8 cellular contexts compared by ENCODE assay signal in genomic region chr1:45359882-45360513, GRCh38. TPM values are rescaled to one million over a fixed set of nuclear protein-coding genes. Genes with fewer than 3 reads are reported as not detected.
DNase-seq lines count a peak whose midpoint lies in the region; ATAC-seq, FAIRE-seq and TF ChIP-seq lines count a peak whose summit lies in the region.

No MANE protein-coding gene starts in this region.

- H3K9me3 ChIP-seq in mucosa of descending colon (no peaks in the 10 kb centered on the region), stomach smooth muscle (ENCODE audit: control insufficient read depth in 2 of 2, low read length in 2 of 2) (no peaks in the 10 kb centered on the region)

- H3K4me3 ChIP-seq in mucosa of descending colon, result no peak overlapping the region
- H3K4me3 ChIP-seq in stomach smooth muscle (ENCODE audit: low read length in 2 of 2), result peak overlapping the region; percentile 44 to 59

- H3K36me3 ChIP-seq in mucosa of descending colon (ENCODE audit: low read depth), result no peaks in the 10 kb centered on the region
- H3K36me3 ChIP-seq in stomach smooth muscle (ENCODE audit: control insufficient read depth in 2 of 2, insufficient read depth in 2 of 2, low read length in 2 of 2), result no peaks in the 10 kb centered on the region

- no peaks in the 10 kb centered on the region for H3K27me3 ChIP-seq in stomach smooth muscle (ENCODE audit: control insufficient read depth in 1 of 2, insufficient read depth in 2 of 2, low read length in 2 of 2)

- H3K27ac ChIP-seq in stomach smooth muscle (ENCODE audit: low read length), result peak overlapping the region; percentile 33

- intact Hi-C loops in mucosa of descending colon (cut with DNase I, micrococcal nuclease), result loop anchor here (2.0 to 10.0 kb wide), 2 partner anchors 131 to 215 kb away; partner anchors contain the start of gene TESK2 (in 1 of the 2)

- peak; percentile 68 for DNase-seq in activated CD8-positive, alpha-beta memory T cell treated with anti-CD3 and anti-CD28 coated beads for 24 hours
- no peak for DNase-seq in activated CD8-positive, alpha-beta memory T cell treated with anti-CD3 and anti-CD28 coated beads, Interleukin-2, amount 50 U/mL, for 48 hours
- DNase-seq in NCI-H2107 treated with DMSO at 0.1 percent for 48 hours (lab: John Stamatoyannopoulos, UW; ENCODE audit: unreplicated experiment), result peak; percentile 62
- peak; percentile 39 to 51 for DNase-seq in activated CD4-positive, alpha-beta T cell treated with anti-CD3 and anti-CD28 coated beads for 4 hours
- DNase-seq in mucosa of descending colon, result peak in 2 of 3 donors; percentile 61 to 90

- peak overlapping the region in 1 of 2 donors; percentile 43 for H3K9ac ChIP-seq in stomach smooth muscle (ENCODE audit: low read length in 2 of 2)

- H3K4me1 ChIP-seq in mucosa of descending colon (ENCODE audit: low read depth) (peaks cover 18% of the 10 kb centered on the region), stomach smooth muscle (ENCODE audit: control insufficient read depth, insufficient read depth, low read length) (peaks cover 11% of the 10 kb centered on the region)

- TF ChIP-seq CTCF in mucosa of descending colon (IDR thresholded peaks at IDR 0.05), result peak; percentile 38

- ATAC-seq in mucosa of descending colon (peak; percentile 67), GM21619 (IDR thresholded peaks at IDR 0.05; ENCODE audit: unreplicated experiment) (no peak)

- FAIRE-seq in endometrium (lab: Jason Lieb, UNC), result peak; percentile 81

RNA-seq across cellular contexts. Expression of gene MUTYH, which starts 19.8 kb away (rescaled TPM):
- 10 to 100 TPM; 30.0 to 43.1 (median 35.8) TPM for total RNA-seq in mucosa of descending colon

RNA-seq across cellular contexts. Expression of gene TOE1, which starts 20.0 kb away (rescaled TPM):
- total RNA-seq in mucosa of descending colon, result 10 to 100 TPM; 11.1 to 18.7 (median 12.9) TPM

RNA-seq across cellular contexts. Expression of gene HPDL, which starts 33.3 kb away (rescaled TPM):
- total RNA-seq in mucosa of descending colon, result 1 to 10 TPM; 2.1 to 8.8 (median 7.4) TPM
